1 cellular context compared by ENCODE assay signal in the genomic region with DNA sequence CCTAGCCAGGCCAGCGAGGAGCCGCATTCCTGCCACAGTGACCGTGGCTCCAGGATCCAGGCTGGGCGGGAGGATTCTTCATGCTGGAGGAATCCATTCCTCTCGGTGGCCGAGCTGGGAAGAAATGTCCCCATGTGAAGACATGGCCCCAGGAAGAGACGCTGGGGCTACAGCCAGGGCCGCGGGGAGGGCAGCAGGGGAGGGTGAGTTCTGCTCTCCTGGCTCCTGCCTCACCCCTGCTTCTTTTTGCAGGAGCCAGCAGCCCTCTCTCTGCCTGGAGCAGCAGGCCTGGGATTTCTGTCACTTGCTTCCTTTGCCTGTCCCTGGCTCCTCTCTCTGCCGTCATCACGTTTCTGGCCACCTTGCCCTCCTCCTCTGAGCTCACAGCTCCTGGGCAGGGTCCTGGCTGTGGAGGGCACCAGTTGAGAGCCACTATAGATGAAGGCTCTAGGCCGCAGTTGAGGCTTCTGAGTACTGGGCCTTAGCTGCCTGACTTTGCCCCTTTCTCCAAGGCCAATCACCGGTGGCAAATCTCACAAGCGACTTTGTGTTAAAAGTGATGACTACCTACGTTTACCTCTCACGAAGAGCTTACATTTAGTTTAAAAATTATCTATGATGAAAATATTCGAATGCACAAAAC.
TF ChIP-seq lines count a peak whose summit lies in the region.

No MANE protein-coding gene starts in this region.

TF ChIP-seq in GM23338, 12 proteins besides CTCF, POLR2A, EP300 and RAD21 (continued from another document):
- TF ChIP-seq REST (IDR thresholded peaks at IDR 0.05; ENCODE audit: unreplicated experiment) (no peak), EZH2 (IDR thresholded peaks at IDR 0.05; ENCODE audit: low read depth, unreplicated experiment) (no peak), ZNF331 (CRISPR knock-in tag; IDR thresholded peaks at IDR 0.05; ENCODE audit: low read depth) (no peak), CREB1 (CRISPR knock-in tag; IDR thresholded peaks at IDR 0.05; ENCODE audit: low read depth) (no peak), ZNF462 (CRISPR knock-in tag; IDR thresholded peaks at IDR 0.05) (no peak)
